Comparison of ENCODE assay signal across 1 cellular context in the genomic region with DNA sequence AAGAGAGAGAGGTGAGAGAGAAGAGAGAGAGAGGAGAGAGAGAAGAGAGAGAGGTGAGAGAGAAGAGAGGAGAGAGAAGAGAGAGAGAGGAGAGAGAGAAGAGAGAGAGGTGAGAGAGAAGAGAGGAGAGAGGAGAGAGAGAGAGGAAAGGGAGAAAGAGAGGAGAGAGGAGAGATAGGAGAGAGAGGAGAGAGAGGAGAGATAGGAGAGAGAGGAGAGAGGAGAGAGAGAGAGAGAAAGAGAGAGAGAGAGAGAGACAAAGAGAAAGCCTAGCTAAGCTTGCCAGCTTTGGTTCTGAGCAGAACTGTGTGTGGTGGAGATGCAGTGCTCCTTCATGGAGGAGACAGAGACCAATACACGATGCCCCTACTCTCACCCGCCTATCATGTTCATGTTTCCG.
TF ChIP-seq lines count a peak whose summit lies in the region.

No MANE protein-coding gene starts in this region.

TF ChIP-seq in HEK293, 187 proteins besides CTCF, POLR2A, EP300 and RAD21 (continued from another document):
- TF ChIP-seq, protein P1, sequence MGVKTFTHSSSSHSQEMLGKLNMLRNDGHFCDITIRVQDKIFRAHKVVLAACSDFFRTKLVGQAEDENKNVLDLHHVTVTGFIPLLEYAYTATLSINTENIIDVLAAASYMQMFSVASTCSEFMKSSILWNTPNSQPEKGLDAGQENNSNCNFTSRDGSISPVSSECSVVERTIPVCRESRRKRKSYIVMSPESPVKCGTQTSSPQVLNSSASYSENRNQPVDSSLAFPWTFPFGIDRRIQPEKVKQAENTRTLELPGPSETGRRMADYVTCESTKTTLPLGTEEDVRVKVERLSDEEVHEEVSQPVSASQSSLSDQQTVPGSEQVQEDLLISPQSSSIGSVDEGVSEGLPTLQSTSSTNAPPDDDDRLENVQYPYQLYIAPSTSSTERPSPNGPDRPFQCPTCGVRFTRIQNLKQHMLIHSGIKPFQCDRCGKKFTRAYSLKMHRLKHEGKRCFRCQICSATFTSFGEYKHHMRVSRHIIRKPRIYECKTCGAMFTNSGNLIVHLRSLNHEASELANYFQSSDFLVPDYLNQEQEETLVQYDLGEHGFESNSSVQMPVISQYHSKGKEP (tag by site-specific recombination; IDR thresholded peaks at IDR 0.05): no peak
- TF ChIP-seq, protein P2, sequence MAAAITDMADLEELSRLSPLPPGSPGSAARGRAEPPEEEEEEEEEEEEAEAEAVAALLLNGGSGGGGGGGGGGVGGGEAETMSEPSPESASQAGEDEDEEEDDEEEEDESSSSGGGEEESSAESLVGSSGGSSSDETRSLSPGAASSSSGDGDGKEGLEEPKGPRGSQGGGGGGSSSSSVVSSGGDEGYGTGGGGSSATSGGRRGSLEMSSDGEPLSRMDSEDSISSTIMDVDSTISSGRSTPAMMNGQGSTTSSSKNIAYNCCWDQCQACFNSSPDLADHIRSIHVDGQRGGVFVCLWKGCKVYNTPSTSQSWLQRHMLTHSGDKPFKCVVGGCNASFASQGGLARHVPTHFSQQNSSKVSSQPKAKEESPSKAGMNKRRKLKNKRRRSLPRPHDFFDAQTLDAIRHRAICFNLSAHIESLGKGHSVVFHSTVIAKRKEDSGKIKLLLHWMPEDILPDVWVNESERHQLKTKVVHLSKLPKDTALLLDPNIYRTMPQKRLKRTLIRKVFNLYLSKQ (tag by site-specific recombination; IDR thresholded peaks at IDR 0.05; ENCODE audit: borderline replicate concordance): no peak
- no peak for TF ChIP-seq ZNF184 (tag by site-specific recombination; IDR thresholded peaks at IDR 0.05)
